29 cellular contexts compared by ENCODE assay signal in genomic region chr15:66739287-66739686, GRCh38. TPM values are rescaled to one million over a fixed set of nuclear protein-coding genes. Genes with fewer than 3 reads are reported as not detected.
DNase-seq lines count a peak whose midpoint lies in the region; ATAC-seq and TF ChIP-seq lines count a peak whose summit lies in the region.
"Had no signal": no experiment of that assay in that cellular context is flagged by ENCODE, and none has a peak within 500 bp of the region (broad histone marks: within the 10 kb centered on the region; RNA-seq: fewer than 3 reads in every experiment).

No MANE protein-coding gene starts in this region.

- H3K4me3 ChIP-seq in cardiac muscle cell (no peak overlapping the region), heart left ventricle (no peak overlapping the region), sigmoid colon (no peak overlapping the region)
- H3K4me3 ChIP-seq: BLaER1 treated with 17β-estradiol and CSF1 and Interleukin-3, amounts not matched to agents 10 nM and 100 nM; HAP-1; MG63; SK-N-MC had no signal

- WGBS in heart left ventricle, 4 donors = 84 to 89% (median 86%) methylated on average over 6 of the region's 6 CpGs
- WGBS in sigmoid colon, 2 donors = 85 to 91% methylated on average over 6 of the region's 6 CpGs

- DNase-seq in cardiac muscle cell (ENCODE audit: low read depth in 1 of 2, low spot score in 1 of 2) (no peak), heart left ventricle (no peak), chondrocyte (ENCODE audit: low spot score) (peak; percentile 46), sigmoid colon (peak; percentile 29), SW480 (ENCODE audit: low spot score) (no peak), CD14-positive monocyte (ENCODE audit: low spot score) (no peak), GM19238 (ENCODE audit: insufficient read length, low spot score) (no peak)
- DNase-seq: AML-193; CD4-positive, alpha-beta memory T cell; COR-L47; DMS53; EL; GF-D8; GOT3; HFFc6; KBM-7; MG63; NCI-H1105 treated with DMSO at 0.1 percent for 48 hours; NCI-H146; NCI-H1930; NCI-H226; NCI-H510A treated with DMSO at 0.1 percent for 48 hours; NCI-H82; OCI-M1; SIG-M5 had no signal

- no peaks in the 10 kb centered on the region for H3K9me3 ChIP-seq in cardiac muscle cell (ENCODE audit: low read depth)
- H3K9me3 ChIP-seq in heart left ventricle = no peaks in the 10 kb centered on the region
- no peaks in the 10 kb centered on the region for H3K9me3 ChIP-seq in KOPT-K1 (ENCODE audit: insufficient read depth, low read length, poor library complexity, severe bottlenecking)
- H3K9me3 ChIP-seq in sigmoid colon = no peaks in the 10 kb centered on the region
- H3K9me3 ChIP-seq: BLaER1 treated with 17β-estradiol and CSF1 and Interleukin-3, amounts not matched to agents 10 nM and 100 nM; HAP-1; MG63 had no signal

- H3K27me3 Mint-ChIP-seq in chondrocyte (ENCODE audit: low read depth) (no peaks in the 10 kb centered on the region), CD14-positive monocyte (ENCODE audit: low read depth in 3 of 3) (peaks cover 0 to 4% (median 1%) of the 10 kb centered on the region in 3 donors)
- H3K27me3 Mint-ChIP-seq: CD4-positive, alpha-beta memory T cell had no signal

- TF ChIP-seq CTCF in cardiac muscle cell (IDR thresholded peaks at IDR 0.05; ENCODE audit: low read depth, low read length) = no peak
- TF ChIP-seq CTCF in heart left ventricle (IDR thresholded peaks at IDR 0.05) = no peak
- TF ChIP-seq CTCF in chondrocyte (IDR thresholded peaks at IDR 0.05) = no peak
- TF ChIP-seq CTCF in sigmoid colon (IDR thresholded peaks at IDR 0.05) = no peak
- no peak for TF ChIP-seq CTCF in CD14-positive monocyte (IDR thresholded peaks at IDR 0.05)

- peak overlapping the region; percentile 73 for H3K27ac ChIP-seq in cardiac muscle cell
- no peak overlapping the region for H3K27ac ChIP-seq in heart left ventricle
- H3K27ac ChIP-seq in KOPT-K1 (ENCODE audit: low read depth, low read length, poor library complexity, severe bottlenecking) = peak overlapping the region; percentile 9
- H3K27ac ChIP-seq in sigmoid colon = no peak overlapping the region
- H3K27ac ChIP-seq: BLaER1 treated with 17β-estradiol and CSF1 and Interleukin-3, amounts not matched to agents 10 nM and 100 nM; SK-N-MC had no signal

- H3K27ac Mint-ChIP-seq in chondrocyte (ENCODE audit: unreplicated experiment) (no peak overlapping the region), CD14-positive monocyte (no peak overlapping the region)
- H3K27ac Mint-ChIP-seq: CD4-positive, alpha-beta memory T cell had no signal

- no peak for ATAC-seq in heart left ventricle

- H3K4me1 Mint-ChIP-seq in chondrocyte (ENCODE audit: low read depth) = peaks cover 16% of the 10 kb centered on the region
- peaks cover 4% of the 10 kb centered on the region for H3K4me1 Mint-ChIP-seq in CD14-positive monocyte
- H3K4me1 Mint-ChIP-seq: CD4-positive, alpha-beta memory T cell had no signal

- H3K4me1 ChIP-seq in cardiac muscle cell (ENCODE audit: low read depth) (peaks cover 40% of the 10 kb centered on the region), heart left ventricle (peaks cover 0 to 75% (median 35%) of the 10 kb centered on the region in 12 donors), sigmoid colon (peaks cover 0 to 38% (median 23%) of the 10 kb centered on the region in 4 donors)

- no peak for TF ChIP-seq EP300 in sigmoid colon (IDR thresholded peaks at IDR 0.05)

- H3K36me3 ChIP-seq in cardiac muscle cell = peaks cover 12% of the 10 kb centered on the region
- H3K36me3 ChIP-seq in heart left ventricle = peaks cover 0 to 5% (median 0%) of the 10 kb centered on the region in 9 donors
- peaks cover 36% of the 10 kb centered on the region for H3K36me3 ChIP-seq in KOPT-K1 (ENCODE audit: insufficient read depth, low read length)
- no peaks in the 10 kb centered on the region for H3K36me3 ChIP-seq in sigmoid colon
- H3K36me3 ChIP-seq: HAP-1 had no signal

- TF ChIP-seq POLR2A in heart left ventricle (IDR thresholded peaks at IDR 0.05) (no peak), sigmoid colon (IDR thresholded peaks at IDR 0.05) (no peak)

- H3K27me3 ChIP-seq in cardiac muscle cell = no peaks in the 10 kb centered on the region
- H3K27me3 ChIP-seq in heart left ventricle = no peaks in the 10 kb centered on the region
- H3K27me3 ChIP-seq in sigmoid colon = no peaks in the 10 kb centered on the region
- H3K27me3 ChIP-seq: BLaER1 treated with 17β-estradiol and CSF1 and Interleukin-3, amounts not matched to agents 10 nM and 100 nM; MG63 had no signal

- H3K36me3 Mint-ChIP-seq in chondrocyte (ENCODE audit: low read depth) = no peaks in the 10 kb centered on the region
- H3K36me3 Mint-ChIP-seq in CD14-positive monocyte = no peaks in the 10 kb centered on the region
- H3K36me3 Mint-ChIP-seq: CD4-positive, alpha-beta memory T cell had no signal

- intact Hi-C loops in heart left ventricle (cut with DNase I) (no loop called here), sigmoid colon (cut with DNase I) (no loop called here), CD14-positive monocyte (cut with micrococcal nuclease) (no loop called here)

- no peaks in the 10 kb centered on the region for H3K9me3 Mint-ChIP-seq in chondrocyte (ENCODE audit: low read depth)
- no peaks in the 10 kb centered on the region for H3K9me3 Mint-ChIP-seq in CD14-positive monocyte
- H3K9me3 Mint-ChIP-seq: CD4-positive, alpha-beta memory T cell; HFFc6 had no signal

- H3K4me3 Mint-ChIP-seq in chondrocyte (ENCODE audit: unreplicated experiment) = no peak overlapping the region
- no peak overlapping the region for H3K4me3 Mint-ChIP-seq in CD14-positive monocyte
- H3K4me3 Mint-ChIP-seq: CD4-positive, alpha-beta memory T cell; HFFc6 had no signal

RNA-seq across cellular contexts. Expression of gene SMAD6, which starts 37.3 kb away (rescaled TPM):
- total RNA-seq in cardiac muscle cell = 232 and 274 TPM in 2 replicates
- 106 and 155 TPM in 2 replicates for polyA plus RNA-seq in cardiac muscle cell
- 10 to 100 TPM; 14.4 to 65.9 (median 20.8) TPM for total RNA-seq in heart left ventricle
- 10 to 100 TPM; 10.4 to 19.0 TPM for polyA plus RNA-seq in heart left ventricle
- total RNA-seq in chondrocyte = 5.2 to 29.0 TPM (median 6.6 TPM) in 3 replicates
- total RNA-seq in sigmoid colon = 1 to 10 TPM; 4.8 to 8.0 (median 5.8) TPM
- polyA plus RNA-seq in sigmoid colon = 1 to 10 TPM; 1.8 to 9.2 (median 1.8) TPM
- not detected for polyA plus RNA-seq in CD14-positive monocyte
- polyA plus RNA-seq: CD4-positive, alpha-beta memory T cell had no signal

Comparison
In these comparisons a context has a peak if more than half of its experiments do, and no peak if none do; other contexts are left out.
1. H3K27ac ChIP-seq: peak in cardiac muscle cell (single experiment) and KOPT-K1 (single experiment); none in heart left ventricle (0 of 12) and sigmoid colon (0 of 4).
2. DNase-seq: peak in chondrocyte (single experiment) and sigmoid colon (single experiment); none in cardiac muscle cell (0 of 2), heart left ventricle (0 of 5), SW480 (single experiment), CD14-positive monocyte (single experiment) and GM19238 (single experiment).